18 cellular contexts compared by ENCODE assay signal in the genomic region with DNA sequence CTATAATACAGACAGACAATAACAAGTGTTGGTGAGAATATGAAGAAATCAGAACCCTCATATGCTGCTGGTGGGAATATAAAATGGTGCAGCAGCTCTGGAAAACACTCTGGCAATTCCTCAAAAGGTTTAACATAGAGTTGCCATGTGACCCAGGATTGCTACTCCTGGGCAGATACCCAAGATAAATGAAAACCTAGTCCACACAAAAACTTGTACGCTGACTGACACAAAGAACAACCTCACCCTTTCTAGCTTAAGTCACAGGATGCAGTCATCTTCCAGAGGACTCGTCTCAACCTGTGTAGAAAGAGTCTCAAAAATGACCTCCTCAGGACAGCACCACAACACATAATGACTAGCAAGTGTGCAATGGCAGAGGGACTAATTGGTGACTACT.
DNase-seq lines count a peak whose midpoint lies in the region; ATAC-seq and TF ChIP-seq lines count a peak whose summit lies in the region.
"Had no signal": no experiment of that assay in that cellular context is flagged by ENCODE, and none has a peak within 500 bp of the region (broad histone marks: within the 10 kb centered on the region; RNA-seq: fewer than 3 reads in every experiment).

No MANE protein-coding gene starts in this region.

- H3K27ac Mint-ChIP-seq in MCF 10A (ENCODE audit: low read depth, unreplicated experiment): no peak overlapping the region
- H3K27ac Mint-ChIP-seq: CD4-positive, CD25-positive, alpha-beta regulatory T cell had no signal

- H3K4me1 Mint-ChIP-seq in MCF 10A (ENCODE audit: insufficient read depth, unreplicated experiment): peaks cover 10% of the 10 kb centered on the region
- H3K4me1 Mint-ChIP-seq: CD4-positive, CD25-positive, alpha-beta regulatory T cell had no signal

- H3K4me3 ChIP-seq in breast epithelium: no peak overlapping the region
- no peak overlapping the region for H3K4me3 ChIP-seq in epithelial cell of esophagus (ENCODE audit: low read length)
- H3K4me3 ChIP-seq: BLaER1, K562 had no signal

- TF ChIP-seq CTCF in MCF 10A (IDR thresholded peaks at IDR 0.05; ENCODE audit: unreplicated experiment) (no peak), breast epithelium (IDR thresholded peaks at IDR 0.05) (no peak), epithelial cell of esophagus (IDR thresholded peaks at IDR 0.05; ENCODE audit: insufficient read depth, low read depth, low read length, missing control alignments) (no peak)

- intact Hi-C loops in MCF 10A (cut with micrococcal nuclease): no loop called here
- intact Hi-C loops in breast epithelium (cut with DNase I; ENCODE audit: low total_unique reads): no loop called here

- H3K9me3 ChIP-seq in breast epithelium: no peaks in the 10 kb centered on the region
- H3K9me3 ChIP-seq: BLaER1, SK-N-SH had no signal

- H3K4me1 ChIP-seq in breast epithelium: no peaks in the 10 kb centered on the region
- H3K4me1 ChIP-seq: BLaER1 had no signal

- no TSS peak for BruUV-seq in MCF 10A (replicated peaks; lab: Mats Ljungman, UMichigan)

- peak; percentile 90 for ATAC-seq in left lobe of liver
- no peak for ATAC-seq in HG03460 (IDR thresholded peaks at IDR 0.05; ENCODE audit: unreplicated experiment)
- ATAC-seq: K562 had no signal

- no peaks in the 10 kb centered on the region for H3K27me3 Mint-ChIP-seq in MCF 10A (ENCODE audit: insufficient read depth, unreplicated experiment)

- DNase-seq in MCF 10A (ENCODE audit: unreplicated experiment) (peak; percentile 41), breast epithelium (ENCODE audit: low spot score in 2 of 2) (no peak), epithelial cell of esophagus (ENCODE audit: low read depth) (peak; percentile 77), left lobe of liver (ENCODE audit: low spot score) (no peak), NCI-H2227 treated with DMSO at 0.1 percent for 48 hours (lab: John Stamatoyannopoulos, UW) (no peak)
- no peak for DNase-seq in stimulated activated CD4-positive, alpha-beta T cell treated with anti-CD3 and anti-CD28 coated beads, Interleukin-15, amount 100 ng/mL, for 24 hours
- DNase-seq: CD4-positive, CD25-positive, alpha-beta regulatory T cell; MM.1S; NCI-H1048; NCI-H1417; NCI-H1694; NCI-H2029 treated with DMSO at 0.1 percent for 48 hours; NCI-H345; NCI-H510A treated with DMSO at 0.1 percent for 48 hours; SK-N-SH had no signal

- no peak overlapping the region for H3K4me3 Mint-ChIP-seq in MCF 10A (ENCODE audit: unreplicated experiment)
- H3K4me3 Mint-ChIP-seq: CD4-positive, CD25-positive, alpha-beta regulatory T cell had no signal

- POLR2A ChIA-PET in MCF 10A (lab: Yijun Ruan, JAX): no interaction called here

- H3K36me3 ChIP-seq in breast epithelium: no peaks in the 10 kb centered on the region
- H3K36me3 ChIP-seq: BLaER1 had no signal

- CTCF ChIA-PET in MCF 10A (lab: Yijun Ruan, JAX): interaction anchor here (0.6 kb wide), 1 partner anchor 361 kb away, joined by 3 read pairs; no protein-coding TSS in a partner anchor

- peaks cover 5% of the 10 kb centered on the region for H3K36me3 Mint-ChIP-seq in MCF 10A (ENCODE audit: insufficient read depth, unreplicated experiment)
- H3K36me3 Mint-ChIP-seq: CD4-positive, CD25-positive, alpha-beta regulatory T cell had no signal

- H3K27me3 ChIP-seq in breast epithelium: no peaks in the 10 kb centered on the region
- H3K27me3 ChIP-seq: BLaER1 had no signal

- H3K27ac ChIP-seq in breast epithelium: no peak overlapping the region
- H3K27ac ChIP-seq: BLaER1 had no signal

- TF ChIP-seq POLR2A in breast epithelium (IDR thresholded peaks at IDR 0.05): no peak

- H3K9me3 Mint-ChIP-seq in MCF 10A (ENCODE audit: unreplicated experiment): no peaks in the 10 kb centered on the region

Comparison
In these comparisons a context has a peak if more than half of its experiments do, and no peak if none do; other contexts are left out.
1. DNase-seq: peak in MCF 10A (single experiment) and epithelial cell of esophagus (single experiment); none in breast epithelium (0 of 2), left lobe of liver (single experiment), NCI-H2227 treated with DMSO at 0.1 percent for 48 hours (single experiment) and stimulated activated CD4-positive, alpha-beta T cell treated with anti-CD3 and anti-CD28 coated beads, Interleukin-15, amount 100 ng/mL, for 24 hours (single experiment).